10 cellular contexts compared by ENCODE assay signal in genomic region chr1:59678065-59678808, GRCh38.
A peak's percentile ranks its signal among the peaks of the same experiment; 100 is the strongest.
DNase-seq lines count a peak whose midpoint lies in the region; ATAC-seq and TF ChIP-seq lines count a peak whose summit lies in the region.
"Had no signal": no experiment of that assay in that cellular context is flagged by ENCODE, and none has a peak within 500 bp of the region (broad histone marks: within the 10 kb centered on the region; RNA-seq: fewer than 3 reads in every experiment).

No MANE protein-coding gene starts in this region.

- H3K4me1 Mint-ChIP-seq in mesothelial cell of epicardium = peaks cover 89% of the 10 kb centered on the region

- H3K36me3 Mint-ChIP-seq in mesothelial cell of epicardium = no peaks in the 10 kb centered on the region

- ATAC-seq in heart left ventricle (no peak), left cardiac atrium (no peak)
- ATAC-seq: activated T-cell treated with anti-CD3 and anti-CD28 coated beads, Interleukin-2, amount 50 U/mL, for 72 hours had no signal

- H3K4me3 Mint-ChIP-seq in mesothelial cell of epicardium = peak overlapping the region; percentile 18
- H3K4me3 Mint-ChIP-seq: activated T-cell treated with anti-CD3 and anti-CD28 coated beads, Interleukin-2, amount 50 U/mL, for 72 hours had no signal

- in situ Hi-C loops in transverse colon (cut with MboI; ENCODE audit: low pct_ligation_motif_present in 1 of 4, low pct_unique_long_range_greater_than_20kb in 1 of 4, low sequenced_read_pairs in 3 of 4) = no loop called here

- WGBS in heart left ventricle, 4 donors = 43 to 48% (median 45%) methylated on average over 2 of the region's 2 CpGs
- WGBS in transverse colon (ENCODE audit: low coverage in 1 of 2), 2 donors = 60 to 64% methylated on average over 2 of the region's 2 CpGs

- no peaks in the 10 kb centered on the region for H3K27me3 Mint-ChIP-seq in mesothelial cell of epicardium (ENCODE audit: low read depth)

- peaks cover 0 to 52% (median 11%) of the 10 kb centered on the region in 12 donors for H3K4me1 ChIP-seq in heart left ventricle
- peaks cover 8% of the 10 kb centered on the region in 2 donors for H3K4me1 ChIP-seq in uterus
- H3K4me1 ChIP-seq in transverse colon = peaks cover 3 to 37% (median 20%) of the 10 kb centered on the region in 4 donors

- no peaks in the 10 kb centered on the region for H3K36me3 ChIP-seq in heart left ventricle
- no peaks in the 10 kb centered on the region for H3K36me3 ChIP-seq in uterus
- H3K36me3 ChIP-seq in transverse colon = no peaks in the 10 kb centered on the region
- H3K36me3 ChIP-seq: ascending aorta had no signal

- no peaks in the 10 kb centered on the region for H3K9me3 Mint-ChIP-seq in mesothelial cell of epicardium
- H3K9me3 Mint-ChIP-seq: activated T-cell treated with anti-CD3 and anti-CD28 coated beads, Interleukin-2, amount 50 U/mL, for 72 hours had no signal

- TF ChIP-seq POLR2A in heart left ventricle (IDR thresholded peaks at IDR 0.05) (no peak), uterus (IDR thresholded peaks at IDR 0.05) (no peak), transverse colon (IDR thresholded peaks at IDR 0.05) (no peak)

- intact Hi-C loops in heart left ventricle (cut with DNase I) (loop anchor here in 1 of 10 donors (10.0 kb wide), 1 partner anchor 383 kb away; the partner anchor contains the start of gene FGGY), left cardiac atrium (cut with DNase I) (no loop called here), uterus (cut with DNase I; ENCODE audit: low total_unique reads) (no loop called here), transverse colon (cut with DNase I; ENCODE audit: low total_unique reads) (loop anchor here (10.0 kb wide), 1 partner anchor 233 kb away; no protein-coding TSS in a partner anchor)

- TF ChIP-seq CTCF in heart left ventricle (IDR thresholded peaks at IDR 0.05) = no peak
- no peak for TF ChIP-seq CTCF in choroid plexus epithelial cell (conservative IDR thresholded peaks at IDR 0.05; ENCODE audit: low read depth, low read length)
- TF ChIP-seq CTCF in mesothelial cell of epicardium (IDR thresholded peaks at IDR 0.05; ENCODE audit: unreplicated experiment) = no peak
- TF ChIP-seq CTCF in uterus (IDR thresholded peaks at IDR 0.05) = no peak
- no peak for TF ChIP-seq CTCF in transverse colon (IDR thresholded peaks at IDR 0.05)

- H3K9me3 ChIP-seq in heart left ventricle (no peaks in the 10 kb centered on the region), uterus (no peaks in the 10 kb centered on the region), transverse colon (no peaks in the 10 kb centered on the region)
- H3K9me3 ChIP-seq: ascending aorta had no signal

- TF ChIP-seq EP300 in transverse colon (IDR thresholded peaks at IDR 0.05; ENCODE audit: low read depth) = no peak

- peak overlapping the region; percentile 94 for H3K27ac Mint-ChIP-seq in mesothelial cell of epicardium
- H3K27ac Mint-ChIP-seq: activated T-cell treated with anti-CD3 and anti-CD28 coated beads, Interleukin-2, amount 50 U/mL, for 72 hours had no signal

- H3K4me3 ChIP-seq in heart left ventricle (no peak overlapping the region), choroid plexus epithelial cell (ENCODE audit: low read depth, low read length) (no peak overlapping the region), uterus (no peak overlapping the region), transverse colon (no peak overlapping the region)
- H3K4me3 ChIP-seq: ascending aorta had no signal

- H3K27me3 ChIP-seq in heart left ventricle = no peaks in the 10 kb centered on the region
- H3K27me3 ChIP-seq in uterus = no peaks in the 10 kb centered on the region
- H3K27me3 ChIP-seq in transverse colon = no peaks in the 10 kb centered on the region
- H3K27me3 ChIP-seq: ascending aorta had no signal

- H3K27ac ChIP-seq in heart left ventricle (peak overlapping the region; percentile 1 to 60 (median 18)), uterus (peak overlapping the region; percentile 29 to 84), transverse colon (peak overlapping the region in 2 of 4 donors; percentile 6 to 39)
- H3K27ac ChIP-seq: ascending aorta had no signal

- no peak for DNase-seq in heart left ventricle
- DNase-seq in left cardiac atrium = no peak
- DNase-seq in choroid plexus epithelial cell (ENCODE audit: low read depth) = peak; percentile 77
- no peak for DNase-seq in mesothelial cell of epicardium (ENCODE audit: low spot score in 2 of 2, unreplicated experiment in 2 of 2)
- DNase-seq in uterus = no peak
- DNase-seq in transverse colon = no peak
- DNase-seq in stimulated activated CD4-positive, alpha-beta T cell treated with anti-CD3 and anti-CD28 coated beads, Interleukin-12 subunit alpha, Interleukin-12 subunit beta, amount 100 ng/mL, for 4 hours = no peak
- DNase-seq in SK-N-DZ (ENCODE audit: low spot score) = no peak
- DNase-seq: activated T-cell treated with anti-CD3 and anti-CD28 coated beads, Interleukin-2, amount 50 U/mL, for 72 hours had no signal
